9 cellular contexts compared by ENCODE assay signal in the genomic region with DNA sequence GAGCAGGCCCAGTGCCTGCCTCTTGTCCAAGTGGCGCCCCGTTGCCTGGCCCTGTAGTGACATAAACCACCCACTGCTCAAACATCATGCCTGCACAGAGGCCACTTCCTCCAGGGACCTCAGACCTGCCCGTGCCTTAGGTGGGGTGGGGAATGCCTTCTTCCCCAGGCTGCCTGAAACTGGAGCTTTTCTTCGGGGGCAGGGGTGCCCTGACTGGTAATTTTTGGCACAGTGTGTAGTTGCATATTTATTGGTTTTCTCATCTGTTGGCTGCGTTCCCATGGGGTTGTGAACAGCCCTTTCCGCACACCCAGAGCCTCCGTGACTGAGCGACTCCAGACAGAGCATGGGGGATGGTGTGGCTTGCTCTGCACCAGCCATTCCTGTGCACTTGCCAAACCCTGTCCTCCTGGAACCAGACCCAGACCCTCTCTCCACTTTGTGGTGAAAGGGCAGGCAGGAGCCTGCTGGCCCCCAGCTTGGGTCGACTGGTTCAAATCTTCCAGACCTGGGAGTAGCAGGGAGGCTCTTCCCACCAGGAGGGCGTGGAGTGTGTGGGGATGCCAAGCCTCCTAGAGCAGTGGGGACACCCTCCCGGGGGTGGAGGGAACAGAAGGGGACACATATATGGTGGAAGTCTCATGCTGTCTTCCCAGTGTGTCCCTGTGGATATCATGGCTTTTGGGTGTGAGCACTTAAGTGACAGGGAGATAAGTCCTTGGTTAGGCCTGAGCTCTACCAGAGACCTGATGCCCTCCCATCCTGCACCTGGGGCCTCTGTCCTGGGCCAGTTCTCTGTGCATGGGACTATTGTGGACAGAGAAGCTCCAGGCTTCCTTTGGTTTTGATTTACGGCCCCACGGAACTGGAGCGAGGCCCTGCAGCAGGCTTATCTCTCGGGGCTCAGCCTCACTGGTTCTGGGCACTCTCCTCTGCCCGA. TPM values are rescaled to one million over a fixed set of nuclear protein-coding genes. Genes with fewer than 3 reads are reported as not detected.
DNase-seq lines count a peak whose midpoint lies in the region; ATAC-seq and TF ChIP-seq lines count a peak whose summit lies in the region.
"Had no signal": no experiment of that assay in that cellular context is flagged by ENCODE, and none has a peak within 500 bp of the region (broad histone marks: within the 10 kb centered on the region; RNA-seq: fewer than 3 reads in every experiment).

No MANE protein-coding gene starts in this region.

- intact Hi-C loops in Panc1 (cut with micrococcal nuclease; ENCODE audit: unreplicated experiment), result no loop called here
- intact Hi-C loops in uterus (cut with DNase I; ENCODE audit: low total_unique reads), result no loop called here

- H3K9me3 ChIP-seq in Panc1 (ENCODE audit: control insufficient read depth, insufficient read depth, low read depth, low read length), result no peaks in the 10 kb centered on the region
- H3K9me3 ChIP-seq in uterus, result no peaks in the 10 kb centered on the region

- DNase-seq in GM04503 (ENCODE audit: low read depth) (peak; percentile 34), Panc1 (ENCODE audit: low read depth, low spot score) (peak; percentile 0), foreskin keratinocyte (peak; percentile 76 to 91), skeletal muscle cell (ENCODE audit: low read depth) (peak; percentile 18), C1 segment of cervical spinal cord (lab: John Stamatoyannopoulos, UW) (no peak), DMS53 (lab: John Stamatoyannopoulos, UW) (no peak), uterus (no peak)
- DNase-seq: immature natural killer cell had no signal

- no peak overlapping the region for H3K27ac ChIP-seq in Panc1 (ENCODE audit: low read length)
- H3K27ac ChIP-seq in foreskin keratinocyte, result no peak overlapping the region
- no peak overlapping the region for H3K27ac ChIP-seq in uterus

- H3K36me3 ChIP-seq in Panc1 (ENCODE audit: control insufficient read depth, insufficient read depth, low read length) (no peaks in the 10 kb centered on the region), uterus (no peaks in the 10 kb centered on the region)

- no peak for TF ChIP-seq CTCF in Panc1 (IDR thresholded peaks at IDR 0.05)
- no peak for TF ChIP-seq CTCF in foreskin keratinocyte (conservative IDR thresholded peaks at IDR 0.05)
- no peak for TF ChIP-seq CTCF in uterus (IDR thresholded peaks at IDR 0.05)

- no peak for TF ChIP-seq POLR2A in uterus (IDR thresholded peaks at IDR 0.05)

- H3K4me3 ChIP-seq in Panc1 (ENCODE audit: low read depth in 2 of 2, low read length in 2 of 2) (no peak overlapping the region), skeletal muscle cell (ENCODE audit: low read depth, low read length) (no peak overlapping the region), uterus (no peak overlapping the region)

- BruUV-seq in Panc1 (replicated peaks; lab: Mats Ljungman, UMichigan), result no TSS peak

- H3K27me3 ChIP-seq in Panc1 (ENCODE audit: control insufficient read depth, insufficient read depth, low read length), result no peaks in the 10 kb centered on the region
- H3K27me3 ChIP-seq in foreskin keratinocyte, result peaks cover 3% of the 10 kb centered on the region
- H3K27me3 ChIP-seq in uterus, result no peaks in the 10 kb centered on the region

- CTCF ChIA-PET in Panc1 (lab: Charles Lee), result interaction anchor here (0.6 kb wide), 1 partner anchor 15 kb away, joined by 4 read pairs; no protein-coding TSS in a partner anchor

- in situ Hi-C loops in Panc1 (cut with HindIII; ENCODE audit: low pct_unique_long_range_greater_than_20kb, low sequenced_read_pairs), result no loop called here

- POLR2A ChIA-PET in Panc1 (lab: Charles Lee), result no interaction called here

- ATAC-seq in Panc1 (peak; percentile 78), foreskin keratinocyte (peak; percentile 80), HG02642 (IDR thresholded peaks at IDR 0.05; ENCODE audit: poor library complexity, unreplicated experiment) (no peak)

- H3K4me1 ChIP-seq in Panc1 (ENCODE audit: control insufficient read depth, insufficient read depth, low read length) (no peaks in the 10 kb centered on the region), foreskin keratinocyte (peaks cover 5% of the 10 kb centered on the region), uterus (peaks cover 0 to 4% of the 10 kb centered on the region in 2 donors)

RNA-seq across cellular contexts. Expression of a gene that starts 39.6 kb away (rescaled TPM):
- total RNA-seq in Panc1 (2021; ENCODE audit: unreplicated experiment) (13.7 TPM), foreskin keratinocyte (0.04 and 0.14 TPM in 2 replicates), uterus (10 to 100 TPM in 3 of 4 donors, 1 to 10 TPM in 1; 6.2 to 31.9 (median 18.9) TPM)
- 20.5 TPM for polyA plus RNA-seq in Panc1 (2012; ENCODE audit: insufficient read length)
- 0.10 TPM in 1 of 2 replicates, not detected in the other for polyA plus RNA-seq in foreskin keratinocyte
- polyA plus RNA-seq: immature natural killer cell had no signal

Comparison
In these comparisons a context has a peak if more than half of its experiments do, and no peak if none do; other contexts are left out.
1. DNase-seq: peak in GM04503 (single experiment), Panc1 (single experiment), foreskin keratinocyte (2 of 2) and skeletal muscle cell (single experiment); none in C1 segment of cervical spinal cord (0 of 14), DMS53 (single experiment) and uterus (0 of 2).